In the genomic region with DNA sequence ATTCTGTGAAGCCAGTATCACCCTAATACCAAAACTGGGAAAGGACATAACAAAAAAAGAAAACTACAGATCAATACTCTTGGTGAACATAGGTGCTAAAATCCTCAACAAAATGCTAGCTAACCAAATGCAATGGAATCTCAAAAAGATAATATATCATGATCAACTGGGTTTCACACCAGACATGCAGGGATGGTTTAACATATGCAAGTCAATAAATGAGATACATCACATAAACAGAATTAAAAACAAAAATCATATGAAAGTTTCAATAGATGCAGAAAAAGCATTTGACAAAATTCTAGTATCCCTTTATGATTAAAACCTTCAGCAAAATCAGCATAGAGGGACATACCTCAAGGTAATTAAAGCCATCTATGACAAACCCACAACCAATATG, we compare ENCODE assay signal across 26 cellular contexts.
"Had no signal": no experiment of that assay in that cellular context is flagged by ENCODE, and none has a peak within 500 bp of the region (broad histone marks: within the 10 kb centered on the region; RNA-seq: fewer than 3 reads in every experiment).

No MANE protein-coding gene starts in this region.

- H3K9ac ChIP-seq: neural progenitor cell, parathyroid adenoma had no signal

- H3K4me3 ChIP-seq: neural progenitor cell, ovary, psoas muscle, right lobe of liver, sigmoid colon, suprapubic skin, testis, tibial artery, transverse colon, upper lobe of right lung, uterus had no signal

- H3K27me3 ChIP-seq: neural progenitor cell, ovary, right lobe of liver, sigmoid colon, testis, tibial artery, transverse colon, upper lobe of right lung, uterus had no signal

- H3K36me3 ChIP-seq: neural progenitor cell, ovary, right lobe of liver, sigmoid colon, suprapubic skin, tibial artery, transverse colon, upper lobe of right lung, uterus had no signal

- H3K27ac ChIP-seq: neural progenitor cell, ovary, parathyroid adenoma, psoas muscle, right lobe of liver, sigmoid colon, suprapubic skin, testis, tibial artery, transverse colon, upper lobe of right lung, uterus had no signal

- DNase-seq: natural killer cell; occipital lobe; ovary; posterior cingulate gyrus; psoas muscle; right cardiac atrium; right lobe of liver; sigmoid colon; small intestine; stimulated activated CD4-positive, alpha-beta T cell treated with anti-CD3 and anti-CD28 coated beads, Interleukin-15, amount 100 ng/mL, for 24 hours; stimulated activated CD4-positive, alpha-beta T cell treated with anti-CD3 and anti-CD28 coated beads, Interleukin-2, amount 100 ng/mL, for 24 hours; stimulated activated CD4-positive, alpha-beta T cell treated with anti-CD3 and anti-CD28 coated beads, Interleukin-2, amount 100 ng/mL, for 48 hours; stimulated activated CD4-positive, alpha-beta T cell treated with anti-CD3 and anti-CD28 coated beads, Interleukin-4, amount 100 ng/mL, for 24 hours; stimulated activated naive CD4-positive, alpha-beta T cell; stimulated activated naive CD8-positive, alpha-beta T cell treated with anti-CD3 and anti-CD28 coated beads, Interleukin-15, amount 100 ng/mL, for 72 hours; stimulated activated naive CD8-positive, alpha-beta T cell treated with anti-CD3 and anti-CD28 coated beads, Interleukin-15, Interleukin-2, amounts not matched to agents 100 U/mL and 50 U/mL, for 24 hours; substantia nigra; testis; tibial artery; transverse colon; upper lobe of right lung; uterus had no signal

- ATAC-seq: natural killer cell; psoas muscle; right cardiac atrium; right lobe of liver; stimulated activated effector memory CD8-positive, alpha-beta T cell treated with anti-CD3 and anti-CD28 coated beads, Interleukin-12 subunit alpha, Interleukin-12 subunit beta, amount 100 ng/mL, for 72 hours; stimulated activated naive CD8-positive, alpha-beta T cell treated with anti-CD3 and anti-CD28 coated beads, Interleukin-15, amount 100 ng/mL, for 72 hours; stimulated activated naive CD8-positive, alpha-beta T cell treated with anti-CD3 and anti-CD28 coated beads, Interleukin-15, Interleukin-2, amounts not matched to agents 100 U/mL and 50 U/mL, for 24 hours; upper lobe of right lung had no signal

- H3K79me2 ChIP-seq: parathyroid adenoma had no signal

- H3K9me3 ChIP-seq: ovary, psoas muscle, right lobe of liver, suprapubic skin, testis, transverse colon, upper lobe of right lung, uterus had no signal

- H3K4me2 ChIP-seq: neural progenitor cell had no signal

- H2AFZ ChIP-seq: neural progenitor cell, parathyroid adenoma had no signal

- H3K4me1 ChIP-seq: neural progenitor cell, parathyroid adenoma, psoas muscle, right lobe of liver, sigmoid colon, suprapubic skin, testis, tibial artery, transverse colon, upper lobe of right lung, uterus had no signal
